Comparison of ENCODE assay signal across 18 cellular contexts in genomic region chr12:94127239-94128131, GRCh38. TPM values are rescaled to one million over a fixed set of nuclear protein-coding genes. Genes with fewer than 3 reads are reported as not detected.
DNase-seq lines count a peak whose midpoint lies in the region; ATAC-seq, FAIRE-seq and TF ChIP-seq lines count a peak whose summit lies in the region.
"Had no signal": no experiment of that assay in that cellular context is flagged by ENCODE, and none has a peak within 500 bp of the region (broad histone marks: within the 10 kb centered on the region; RNA-seq: fewer than 3 reads in every experiment).

No MANE protein-coding gene starts in this region.

- peaks cover 54% of the 10 kb centered on the region for H3K4me1 Mint-ChIP-seq in activated naive CD4-positive, alpha-beta T cell treated with anti-CD3 and anti-CD28 coated beads, Interleukin-2, amount 10 ng/mL, durations not matched to agents 7 days and 5 days
- peaks cover 57% of the 10 kb centered on the region for H3K4me1 Mint-ChIP-seq in stimulated activated memory B cell treated with anti-CD40 and anti-IgM and Interleukin-4, amounts not matched to agents 10 μg/mL and 1 μg/mL and 100 μg/mL, for 72 hours

- TF ChIP-seq POLR2A in IMR-90 (IDR thresholded peaks at IDR 0.05; ENCODE audit: low read depth, low read length) (no peak), K562 (conservative IDR thresholded peaks at IDR 0.05) (no peak)

- intact Hi-C loops in IMR-90 (cut with micrococcal nuclease) (no loop called here), K562 (cut with micrococcal nuclease) (no loop called here)

- H3K36me3 ChIP-seq in IMR-90 (ENCODE audit: control insufficient read depth, insufficient read depth, low read length) (no peaks in the 10 kb centered on the region), K562 (ENCODE audit: control insufficient read depth, insufficient read depth, low read length) (no peaks in the 10 kb centered on the region)
- H3K36me3 ChIP-seq: MG63 had no signal

- no peak for ATAC-seq in IMR-90 (ENCODE audit: low read depth)
- no peak; the same call in 2 of the 3 replicates for ATAC-seq in K562
- ATAC-seq in stimulated activated memory B cell treated with anti-CD40 and anti-IgM and Interleukin-4, amounts not matched to agents 10 μg/mL and 1 μg/mL and 100 μg/mL, for 72 hours = no peak
- ATAC-seq: GM23338 had no signal

- POLR2A ChIA-PET in IMR-90 (lab: Charles Lee; ENCODE audit: unreplicated experiment) = no interaction called here
- POLR2A ChIA-PET in K562 (lab: Yijun Ruan, JAX) = no interaction called here

- no peaks in the 10 kb centered on the region for H3K4me1 ChIP-seq in IMR-90 (ENCODE audit: control insufficient read depth, insufficient read depth, low read length)
- peaks cover 0 to 14% of the 10 kb centered on the region in 2 experiments; a peak in 4 of 5 replicates for H3K4me1 ChIP-seq in K562 (replicated peaks in 1 of 2; ENCODE audit: control insufficient read depth in 2 of 2, insufficient read depth in 2 of 2, low read length in 2 of 2)

- no peak overlapping the region for H2BK20ac ChIP-seq in IMR-90 (ENCODE audit: low read depth, low read length)

- peak; percentile 11 for FAIRE-seq in K562 (lab: Jason Lieb, UNC)
- FAIRE-seq: A204.1 had no signal

- no peak overlapping the region for H3K18ac ChIP-seq in IMR-90 (ENCODE audit: low read depth, low read length)

- CTCF ChIA-PET in activated naive CD4-positive, alpha-beta T cell treated with anti-CD3 and anti-CD28 coated beads, Interleukin-2, amount 10 ng/mL, durations not matched to agents 7 days and 5 days (lab: Charles Lee) = interaction anchor here (1.1 to 3.4 kb wide), 2 partner anchors 7 to 636 kb away, joined by 3 to 19 read pairs; no protein-coding TSS in a partner anchor
- CTCF ChIA-PET in IMR-90 (lab: Yijun Ruan, JAX) = no interaction called here
- CTCF ChIA-PET in K562 (lab: Yijun Ruan, JAX; ENCODE audit: low intra/inter-chr PET ratio) = no interaction called here

- no peak overlapping the region for H2BK15ac ChIP-seq in IMR-90 (ENCODE audit: low read depth, low read length)

- H3K27ac ChIP-seq in IMR-90 (ENCODE audit: insufficient read depth, low read length) = no peak overlapping the region
- H3K27ac ChIP-seq in K562 (ENCODE audit: extremely low read depth, low read depth, low read length) = no peak overlapping the region
- H3K27ac ChIP-seq: KMS-11 had no signal

- TF ChIP-seq EP300 in K562 (IDR thresholded peaks at IDR 0.05; ENCODE audit: low read length) = no peak

- H3K27me3 Mint-ChIP-seq in activated naive CD4-positive, alpha-beta T cell treated with anti-CD3 and anti-CD28 coated beads, Interleukin-2, amount 10 ng/mL, durations not matched to agents 7 days and 5 days = no peaks in the 10 kb centered on the region
- H3K27me3 Mint-ChIP-seq in stimulated activated memory B cell treated with anti-CD40 and anti-IgM and Interleukin-4, amounts not matched to agents 10 μg/mL and 1 μg/mL and 100 μg/mL, for 72 hours = no peaks in the 10 kb centered on the region

- no peak overlapping the region for H3K4ac ChIP-seq in IMR-90 (ENCODE audit: low read depth, low read length)

- no peak overlapping the region for H2BK120ac ChIP-seq in IMR-90 (ENCODE audit: low read depth, low read length)

- no peak overlapping the region for H4K8ac ChIP-seq in IMR-90 (ENCODE audit: low read depth in 2 of 2, low read length in 2 of 2)

- DNase-seq in activated naive CD4-positive, alpha-beta T cell treated with anti-CD3 and anti-CD28 coated beads, Interleukin-2, amount 10 ng/mL, durations not matched to agents 7 days and 5 days = no peak
- DNase-seq in activated naive CD4-positive, alpha-beta T cell treated with Interleukin-2 at 50 U/mL for 16 hours = no peak
- DNase-seq in IMR-90 = no peak
- DNase-seq in K562 (ENCODE audit: extremely low read depth in 1 of 4, low spot score in 3 of 4) = peak in 1 of 4 experiments; percentile 41
- no peak for DNase-seq in effector CD8-positive, alpha-beta T cell (lab: John Stamatoyannopoulos, UW)
- no peak for DNase-seq in NOMO-1 (lab: John Stamatoyannopoulos, UW; ENCODE audit: unreplicated experiment in 2 of 2)
- DNase-seq in NCI-H524 treated with DMSO at 0.1 percent for 48 hours (lab: John Stamatoyannopoulos, UW) = no peak
- DNase-seq: CD8-positive, alpha-beta memory T cell; MG63; NCI-H1105 treated with DMSO at 0.1 percent for 48 hours; NCI-H187 treated with DMSO at 0.1 percent for 48 hours; NCI-H2171 treated with DMSO at 0.1 percent for 48 hours; NCI-H510A; SIG-M5 had no signal

- H3K4me3 Mint-ChIP-seq in activated naive CD4-positive, alpha-beta T cell treated with anti-CD3 and anti-CD28 coated beads, Interleukin-2, amount 10 ng/mL, durations not matched to agents 7 days and 5 days = no peak overlapping the region
- no peak overlapping the region for H3K4me3 Mint-ChIP-seq in stimulated activated memory B cell treated with anti-CD40 and anti-IgM and Interleukin-4, amounts not matched to agents 10 μg/mL and 1 μg/mL and 100 μg/mL, for 72 hours
- H3K4me3 Mint-ChIP-seq: CD8-positive, alpha-beta memory T cell; GM23338 had no signal

- in situ Hi-C loops in IMR-90 (cut with MboI; ENCODE audit: low sequenced_read_pairs) (loop anchor here (25.0 kb wide), 2 partner anchors 635 to 1210 kb away; no protein-coding TSS in a partner anchor), K562 (cut with MboI) (no loop called here)

- no peaks in the 10 kb centered on the region for H3K79me1 ChIP-seq in IMR-90 (ENCODE audit: low read depth in 1 of 2, low read length in 2 of 2)

- dilution Hi-C loops in IMR-90 (cut with HindIII; ENCODE audit: low sequenced_read_pairs, unreplicated experiment) = loop anchor here (25.0 kb wide), 1 partner anchor 410 kb away; no protein-coding TSS in a partner anchor

- H2AFZ ChIP-seq in IMR-90 (replicated peaks; ENCODE audit: low read length, poor library complexity) = no peak overlapping the region
- no peak overlapping the region for H2AFZ ChIP-seq in K562 (ENCODE audit: low read depth, low read length)
- H2AFZ ChIP-seq: GM23338 had no signal

- no peak overlapping the region for H2AK5ac ChIP-seq in IMR-90 (ENCODE audit: low read depth, low read length)

- no peak overlapping the region for H2AK9ac ChIP-seq in IMR-90 (replicated peaks; ENCODE audit: low read depth, low read length, poor library complexity)

- H3K56ac ChIP-seq in IMR-90 (ENCODE audit: extremely low read depth, insufficient read depth, low read length) = no peak overlapping the region

- no peak for TF ChIP-seq RAD21 in IMR-90 (IDR thresholded peaks at IDR 0.05; ENCODE audit: low read length)
- TF ChIP-seq RAD21 in K562 (CRISPR knock-in tag; conservative IDR thresholded peaks at IDR 0.05 in 1 of 2, IDR thresholded peaks at IDR 0.05 in 1 of 2) = no peak

- H3K9me1 ChIP-seq in IMR-90 (ENCODE audit: insufficient read depth, low read length) = no peaks in the 10 kb centered on the region
- no peaks in the 10 kb centered on the region for H3K9me1 ChIP-seq in K562 (ENCODE audit: control insufficient read depth, insufficient read depth, low read length)

- H3K27me3 ChIP-seq in IMR-90 (ENCODE audit: control insufficient read depth, insufficient read depth, low read length) (peaks cover 39% of the 10 kb centered on the region), K562 (ENCODE audit: control insufficient read depth in 2 of 2, insufficient read depth in 2 of 2, low read length in 2 of 2) (peaks cover 0 to 6% of the 10 kb centered on the region in 2 experiments; a peak in 1 of 5 replicates)

- H3K4me2 ChIP-seq in IMR-90 (ENCODE audit: low read depth, low read length) = no peak overlapping the region
- H3K4me2 ChIP-seq in K562 (ENCODE audit: insufficient read depth, low read length) = peak overlapping the region; percentile 16; the same call in 1 of the 2 replicates
- H3K4me2 ChIP-seq: GM23338, KMS-11 had no signal

- H3K23ac ChIP-seq in IMR-90 (ENCODE audit: low read depth, low read length) = no peak overlapping the region; the same call in 1 of the 2 replicates

- peak overlapping the region; percentile 11 for H3K27ac Mint-ChIP-seq in activated naive CD4-positive, alpha-beta T cell treated with anti-CD3 and anti-CD28 coated beads, Interleukin-2, amount 10 ng/mL, durations not matched to agents 7 days and 5 days
- peak overlapping the region; percentile 16 for H3K27ac Mint-ChIP-seq in stimulated activated memory B cell treated with anti-CD40 and anti-IgM and Interleukin-4, amounts not matched to agents 10 μg/mL and 1 μg/mL and 100 μg/mL, for 72 hours
- H3K27ac Mint-ChIP-seq: GM23338 had no signal

- TF ChIP-seq CTCF in IMR-90 (conservative IDR thresholded peaks at IDR 0.05; ENCODE audit: low read depth, low read length) = no peak
- no peak for TF ChIP-seq CTCF in K562 (IDR thresholded peaks at IDR 0.05 in 2 of 3, conservative IDR thresholded peaks at IDR 0.05 in 1 of 3; ENCODE audit: insufficient read depth in 2 of 3, low read depth in 1 of 3, low read length in 3 of 3)

- no peak overlapping the region for H2BK5ac ChIP-seq in IMR-90 (ENCODE audit: low read depth, low read length, poor library complexity, severe bottlenecking)

- H3K14ac ChIP-seq in IMR-90 (replicated peaks; ENCODE audit: low read depth, low read length) = no peak overlapping the region

- peaks cover 19% of the 10 kb centered on the region for H3K9me3 Mint-ChIP-seq in activated naive CD4-positive, alpha-beta T cell treated with anti-CD3 and anti-CD28 coated beads, Interleukin-2, amount 10 ng/mL, durations not matched to agents 7 days and 5 days
- peaks cover 6% of the 10 kb centered on the region for H3K9me3 Mint-ChIP-seq in stimulated activated memory B cell treated with anti-CD40 and anti-IgM and Interleukin-4, amounts not matched to agents 10 μg/mL and 1 μg/mL and 100 μg/mL, for 72 hours
- H3K9me3 Mint-ChIP-seq: CD8-positive, alpha-beta memory T cell; GM23338 had no signal

- H3K9me3 ChIP-seq in IMR-90 (ENCODE audit: control insufficient read depth, insufficient read depth, low read length) = no peaks in the 10 kb centered on the region
- no peaks in the 10 kb centered on the region for H3K9me3 ChIP-seq in K562 (replicated peaks; ENCODE audit: control insufficient read depth, insufficient read depth, low read depth, low read length)

- peaks cover 20% of the 10 kb centered on the region for H3K36me3 Mint-ChIP-seq in activated naive CD4-positive, alpha-beta T cell treated with anti-CD3 and anti-CD28 coated beads, Interleukin-2, amount 10 ng/mL, durations not matched to agents 7 days and 5 days
- H3K36me3 Mint-ChIP-seq in stimulated activated memory B cell treated with anti-CD40 and anti-IgM and Interleukin-4, amounts not matched to agents 10 μg/mL and 1 μg/mL and 100 μg/mL, for 72 hours = no peaks in the 10 kb centered on the region
- H3K36me3 Mint-ChIP-seq: CD8-positive, alpha-beta memory T cell had no signal

- no peak overlapping the region for H3K4me3 ChIP-seq in IMR-90 (ENCODE audit: insufficient read depth, low read depth, low read length)
- H3K4me3 ChIP-seq in K562 = no peak overlapping the region
- H3K4me3 ChIP-seq: GM23338, MG63 had no signal

- H3K9ac ChIP-seq in IMR-90 (ENCODE audit: low read depth, low read length) (no peak overlapping the region), K562 (ENCODE audit: insufficient read depth in 1 of 2, low read depth in 2 of 2, low read length in 2 of 2) (no peak overlapping the region)
- H3K9ac ChIP-seq: KMS-11 had no signal

- no CpG with 5 or more reads among the region's 12 CpGs for WGBS in IMR-90 (ENCODE audit: extremely low coverage in 2 of 2, insufficient read length in 1 of 2), 2 experiments
- 1% methylated on average over 12 of the region's 12 CpGs for WGBS in K562 (ENCODE audit: insufficient coverage, low coverage, missing lambda C conversion rate)

- H3K79me2 ChIP-seq in K562 (ENCODE audit: control insufficient read depth, insufficient read depth, low read length) = no peaks in the 10 kb centered on the region

- no peak overlapping the region for H4K91ac ChIP-seq in IMR-90 (ENCODE audit: insufficient read depth, low read depth, low read length)

- BruUV-seq in IMR-90 (replicated peaks; lab: Mats Ljungman, UMichigan) (no TSS peak), K562 (replicated peaks; lab: Mats Ljungman, UMichigan) (no TSS peak)

- H4K5ac ChIP-seq in IMR-90 (ENCODE audit: low read depth, low read length) = no peak overlapping the region

- H4K20me1 ChIP-seq in IMR-90 (ENCODE audit: insufficient read depth, low read length) (no peaks in the 10 kb centered on the region), K562 (replicated peaks; ENCODE audit: control insufficient read depth, insufficient read depth, low read length) (no peaks in the 10 kb centered on the region)

RNA-seq across cellular contexts. Expression of gene PLXNC1, which starts 20.9 kb away (rescaled TPM):
- total RNA-seq in IMR-90 (2012; rRNA removed) (1.1 and 1.6 TPM in 2 replicates), K562 (2014; rRNA removed) (0.14 and 0.16 TPM in 2 replicates), K562 (2014; rRNA removed; fragmentation: Illumina TruSeq; extraction: Trizol) (0.18 and 0.45 TPM in 2 replicates), K562 (2015; rRNA removed; fragmentation: Illumina TruSeq; extraction: Trizol) (0.30 and 0.87 TPM in 2 replicates), K562 (2021) (0.33 and 0.42 TPM in 2 replicates)
- polyA plus RNA-seq in IMR-90 (2012; rRNA removed) (0.77 and 1.0 TPM in 2 replicates), K562 (2011; rRNA removed) (0.12 and 0.53 TPM in 2 replicates), K562 (2014; fragmentation: Illumina TruSeq; extraction: Trizol) (0.21 and 0.44 TPM in 2 replicates), K562 (2014; fragmentation: Nextera tagmentation; extraction: Ambion mirVana) (under 1 TPM; 0.28 to 0.55 TPM), K562 (2014; rRNA removed) (0.08 TPM in 2 replicates)
- polyA plus RNA-seq in IMR-90 (2012; cell fraction: cytosol; rRNA removed) = 0.10 and 0.30 TPM in 2 replicates
- polyA plus RNA-seq in IMR-90 (2012; cell fraction: nucleus; rRNA removed; ENCODE audit: low replicate concordance) = 0.25 and 0.88 TPM in 2 replicates
- 0.32 and 0.37 TPM in 2 replicates for total RNA-seq in K562 (2011; cell fraction: chromatin; rRNA removed; ENCODE audit: low replicate concordance)
- total RNA-seq in K562 (2011; cell fraction: nucleolus; rRNA removed) = under 0.01 TPM in 1 of 2 replicates, not detected in the other
- total RNA-seq in K562 (2011; cell fraction: nucleoplasm; rRNA removed) = 0.23 and 0.29 TPM in 2 replicates
- 0.01 and 0.25 TPM in 2 replicates for polyA plus RNA-seq in K562 (2011; cell fraction: cytosol; rRNA removed)
- 0.14 and 0.77 TPM in 2 replicates for polyA plus RNA-seq in K562 (2011; cell fraction: nucleus; rRNA removed)
- 0.59 and 1.0 TPM in 2 replicates for polyA plus RNA-seq in K562 (2012)
- 0.12 and 1.7 TPM in 2 replicates for polyA minus RNA-seq in K562 (2011; rRNA and poly(A)+ RNA removed)
- polyA minus RNA-seq in K562 (2011; cell fraction: cytosol; rRNA and poly(A)+ RNA removed) = 0.76 TPM in 1 of 2 replicates, not detected in the other
- polyA minus RNA-seq in K562 (2011; cell fraction: nucleus; rRNA and poly(A)+ RNA removed) = under 0.01 and 1.2 TPM in 2 replicates
